ENCODE assay signal across 1 cellular context in the genomic region with DNA sequence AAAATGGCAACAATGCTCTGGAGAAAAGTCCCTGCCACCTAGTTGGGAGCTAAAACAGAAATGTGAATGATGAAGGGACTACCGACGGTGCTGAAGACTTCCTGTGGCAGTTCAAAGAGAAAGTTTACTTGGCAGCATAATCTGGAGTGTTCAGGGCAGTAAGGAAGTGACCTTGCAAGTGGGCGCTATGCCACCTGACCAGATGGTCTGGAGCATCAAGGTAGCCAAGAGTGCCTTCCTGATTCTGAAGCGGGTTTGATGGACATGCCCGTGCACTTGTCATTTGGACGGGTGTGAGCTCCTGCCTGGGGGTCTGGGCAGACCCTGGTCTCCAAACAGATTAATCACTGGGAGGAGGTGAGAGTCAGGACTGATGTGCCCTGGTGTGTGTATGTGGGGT.
TF ChIP-seq lines count a peak whose summit lies in the region.

No MANE protein-coding gene starts in this region.

TF ChIP-seq in K562, 482 proteins besides CTCF, POLR2A, EP300 and RAD21 (continued from another document):
- TF ChIP-seq, protein P1, sequence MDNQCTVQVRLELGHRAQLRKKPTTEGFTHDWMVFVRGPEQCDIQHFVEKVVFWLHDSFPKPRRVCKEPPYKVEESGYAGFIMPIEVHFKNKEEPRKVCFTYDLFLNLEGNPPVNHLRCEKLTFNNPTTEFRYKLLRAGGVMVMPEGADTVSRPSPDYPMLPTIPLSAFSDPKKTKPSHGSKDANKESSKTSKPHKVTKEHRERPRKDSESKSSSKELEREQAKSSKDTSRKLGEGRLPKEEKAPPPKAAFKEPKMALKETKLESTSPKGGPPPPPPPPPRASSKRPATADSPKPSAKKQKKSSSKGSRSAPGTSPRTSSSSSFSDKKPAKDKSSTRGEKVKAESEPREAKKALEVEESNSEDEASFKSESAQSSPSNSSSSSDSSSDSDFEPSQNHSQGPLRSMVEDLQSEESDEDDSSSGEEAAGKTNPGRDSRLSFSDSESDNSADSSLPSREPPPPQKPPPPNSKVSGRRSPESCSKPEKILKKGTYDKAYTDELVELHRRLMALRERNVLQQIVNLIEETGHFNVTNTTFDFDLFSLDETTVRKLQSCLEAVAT (IDR thresholded peaks at IDR 0.05), result no peak
- TF ChIP-seq RFX1 (IDR thresholded peaks at IDR 0.05) (no peak), ZBTB7A (IDR thresholded peaks at IDR 0.05; ENCODE audit: borderline replicate concordance, control insufficient read depth, low read depth, low read length) (no peak), FOS (IDR thresholded peaks at IDR 0.05; ENCODE audit: extremely low read depth, insufficient read length) (no peak), XRCC4 (IDR thresholded peaks at IDR 0.05; ENCODE audit: extremely low read depth, insufficient read depth, insufficient read length) (no peak)
- TF ChIP-seq, protein P2, sequence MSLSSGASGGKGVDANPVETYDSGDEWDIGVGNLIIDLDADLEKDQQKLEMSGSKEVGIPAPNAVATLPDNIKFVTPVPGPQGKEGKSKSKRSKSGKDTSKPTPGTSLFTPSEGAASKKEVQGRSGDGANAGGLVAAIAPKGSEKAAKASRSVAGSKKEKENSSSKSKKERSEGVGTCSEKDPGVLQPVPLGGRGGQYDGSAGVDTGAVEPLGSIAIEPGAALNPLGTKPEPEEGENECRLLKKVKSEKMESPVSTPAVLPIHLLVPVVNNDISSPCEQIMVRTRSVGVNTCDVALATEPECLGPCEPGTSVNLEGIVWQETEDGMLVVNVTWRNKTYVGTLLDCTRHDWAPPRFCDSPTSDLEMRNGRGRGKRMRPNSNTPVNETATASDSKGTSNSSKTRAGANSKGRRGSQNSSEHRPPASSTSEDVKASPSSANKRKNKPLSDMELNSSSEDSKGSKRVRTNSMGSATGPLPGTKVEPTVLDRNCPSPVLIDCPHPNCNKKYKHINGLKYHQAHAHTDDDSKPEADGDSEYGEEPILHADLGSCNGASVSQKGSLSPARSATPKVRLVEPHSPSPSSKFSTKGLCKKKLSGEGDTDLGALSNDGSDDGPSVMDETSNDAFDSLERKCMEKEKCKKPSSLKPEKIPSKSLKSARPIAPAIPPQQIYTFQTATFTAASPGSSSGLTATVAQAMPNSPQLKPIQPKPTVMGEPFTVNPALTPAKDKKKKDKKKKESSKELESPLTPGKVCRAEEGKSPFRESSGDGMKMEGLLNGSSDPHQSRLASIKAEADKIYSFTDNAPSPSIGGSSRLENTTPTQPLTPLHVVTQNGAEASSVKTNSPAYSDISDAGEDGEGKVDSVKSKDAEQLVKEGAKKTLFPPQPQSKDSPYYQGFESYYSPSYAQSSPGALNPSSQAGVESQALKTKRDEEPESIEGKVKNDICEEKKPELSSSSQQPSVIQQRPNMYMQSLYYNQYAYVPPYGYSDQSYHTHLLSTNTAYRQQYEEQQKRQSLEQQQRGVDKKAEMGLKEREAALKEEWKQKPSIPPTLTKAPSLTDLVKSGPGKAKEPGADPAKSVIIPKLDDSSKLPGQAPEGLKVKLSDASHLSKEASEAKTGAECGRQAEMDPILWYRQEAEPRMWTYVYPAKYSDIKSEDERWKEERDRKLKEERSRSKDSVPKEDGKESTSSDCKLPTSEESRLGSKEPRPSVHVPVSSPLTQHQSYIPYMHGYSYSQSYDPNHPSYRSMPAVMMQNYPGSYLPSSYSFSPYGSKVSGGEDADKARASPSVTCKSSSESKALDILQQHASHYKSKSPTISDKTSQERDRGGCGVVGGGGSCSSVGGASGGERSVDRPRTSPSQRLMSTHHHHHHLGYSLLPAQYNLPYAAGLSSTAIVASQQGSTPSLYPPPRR (CRISPR knock-in tag; IDR thresholded peaks at IDR 0.05; ENCODE audit: borderline replicate concordance), result no peak
- TF ChIP-seq, protein P3, sequence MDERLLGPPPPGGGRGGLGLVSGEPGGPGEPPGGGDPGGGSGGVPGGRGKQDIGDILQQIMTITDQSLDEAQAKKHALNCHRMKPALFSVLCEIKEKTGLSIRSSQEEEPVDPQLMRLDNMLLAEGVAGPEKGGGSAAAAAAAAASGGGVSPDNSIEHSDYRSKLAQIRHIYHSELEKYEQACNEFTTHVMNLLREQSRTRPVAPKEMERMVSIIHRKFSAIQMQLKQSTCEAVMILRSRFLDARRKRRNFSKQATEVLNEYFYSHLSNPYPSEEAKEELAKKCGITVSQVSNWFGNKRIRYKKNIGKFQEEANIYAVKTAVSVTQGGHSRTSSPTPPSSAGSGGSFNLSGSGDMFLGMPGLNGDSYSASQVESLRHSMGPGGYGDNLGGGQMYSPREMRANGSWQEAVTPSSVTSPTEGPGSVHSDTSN (CRISPR knock-in tag; IDR thresholded peaks at IDR 0.05; ENCODE audit: low read depth), result no peak
- TF ChIP-seq, protein P3 (tag; conservative IDR thresholded peaks at IDR 0.05; ENCODE audit: low read depth), result no peak
